Comparison of ENCODE assay signal across 8 cellular contexts in genomic region chr13:60431108-60431700, GRCh38. TPM values are rescaled to one million over a fixed set of nuclear protein-coding genes. Genes with fewer than 3 reads are reported as not detected.
DNase-seq lines count a peak whose midpoint lies in the region; ATAC-seq, FAIRE-seq and TF ChIP-seq lines count a peak whose summit lies in the region.

No MANE protein-coding gene starts in this region.

- DNase-seq in activated CD4-positive, alpha-beta T cell treated with anti-CD3 and anti-CD28 coated beads, Interleukin-2, amount 10 ng/mL, durations not matched to agents 7 days and 5 days: peak; percentile 20
- no peak for DNase-seq in activated CD4-positive, alpha-beta T cell treated with anti-CD3 and anti-CD28 coated beads for 1 hour
- DNase-seq in Jurkat, Clone E6-1 (ENCODE audit: low read depth, low spot score): peak; percentile 71
- DNase-seq in Peyer's patch (no peak), H1 (ENCODE audit: low read depth in 1 of 2, low spot score in 2 of 2) (no peak), mesothelial cell of epicardium (ENCODE audit: low spot score in 2 of 2, unreplicated experiment in 2 of 2) (no peak), cortex of kidney (lab: John Stamatoyannopoulos, UW) (no peak)

- no peak overlapping the region for H3K23ac ChIP-seq in H1 (ENCODE audit: insufficient read length)

- peak; percentile 72 for FAIRE-seq in H1 (lab: Jason Lieb, UNC)

- no peaks in the 10 kb centered on the region for H3K9me3 Mint-ChIP-seq in activated CD4-positive, alpha-beta T cell treated with anti-CD3 and anti-CD28 coated beads, Interleukin-2, amount 10 ng/mL, durations not matched to agents 7 days and 5 days
- H3K9me3 Mint-ChIP-seq in mesothelial cell of epicardium: peaks cover 14% of the 10 kb centered on the region

- H2BK20ac ChIP-seq in H1 (ENCODE audit: low read length): no peak overlapping the region

- peaks cover 22% of the 10 kb centered on the region for H3K4me1 Mint-ChIP-seq in activated CD4-positive, alpha-beta T cell treated with anti-CD3 and anti-CD28 coated beads, Interleukin-2, amount 10 ng/mL, durations not matched to agents 7 days and 5 days
- peaks cover 8% of the 10 kb centered on the region for H3K4me1 Mint-ChIP-seq in mesothelial cell of epicardium

- TF ChIP-seq POLR2A in Peyer's patch (IDR thresholded peaks at IDR 0.05): no peak
- no peak for TF ChIP-seq POLR2A in H1 (IDR thresholded peaks at IDR 0.05; ENCODE audit: control extremely low read depth in 1 of 2, low read depth in 2 of 2, low read length in 2 of 2)

- CTCF ChIA-PET in activated CD4-positive, alpha-beta T cell treated with anti-CD3 and anti-CD28 coated beads, Interleukin-2, amount 10 ng/mL, durations not matched to agents 7 days and 5 days (lab: Charles Lee): interaction anchor here (0.7 to 1.0 kb wide), 2 partner anchors 34 to 1040 kb away, joined by 3 to 4 read pairs; partner anchors contain the start of gene TDRD3
- CTCF ChIA-PET in H1 (lab: Charles Lee; ENCODE audit: partially characterized antibody): interaction anchor here (0.7 to 1.2 kb wide), 6 partner anchors 22 to 469 kb away, joined by 3 to 5 read pairs (median 3); no protein-coding TSS in a partner anchor

- no peak overlapping the region for H4K91ac ChIP-seq in H1 (replicated peaks; ENCODE audit: insufficient read length, low read length)

- no peak overlapping the region for H3K9ac ChIP-seq in H1 (replicated peaks in 1 of 4; ENCODE audit: extremely low read depth in 1 of 4, low read depth in 3 of 4, low read length in 3 of 4)

- H3K4me1 ChIP-seq in Peyer's patch: no peaks in the 10 kb centered on the region
- H3K4me1 ChIP-seq in H1 (replicated peaks in 1 of 4; ENCODE audit: control insufficient read depth in 3 of 4, insufficient read depth in 4 of 4, low read length in 3 of 4): no peaks in the 10 kb centered on the region

- H3K27me3 Mint-ChIP-seq in activated CD4-positive, alpha-beta T cell treated with anti-CD3 and anti-CD28 coated beads, Interleukin-2, amount 10 ng/mL, durations not matched to agents 7 days and 5 days: no peaks in the 10 kb centered on the region
- H3K27me3 Mint-ChIP-seq in mesothelial cell of epicardium (ENCODE audit: low read depth): no peaks in the 10 kb centered on the region

- no peaks in the 10 kb centered on the region for H3K9me3 ChIP-seq in Peyer's patch
- 0 out of 4 replicates have a peak, but pooled peaks cover 0 to 3% of the 10 kb centered on the region in 2 experiments for H3K9me3 ChIP-seq in H1 (ENCODE audit: insufficient read depth in 2 of 2, low read depth in 1 of 2, low read length in 1 of 2)

- POLR2A ChIA-PET in activated CD4-positive, alpha-beta T cell treated with anti-CD3 and anti-CD28 coated beads, Interleukin-2, amount 10 ng/mL, durations not matched to agents 7 days and 5 days (lab: Charles Lee): interaction anchor here (0.6 kb wide), 1 partner anchor 171 kb away, joined by 4 read pairs; no protein-coding TSS in a partner anchor
- POLR2A ChIA-PET in H1 (lab: Charles Lee; ENCODE audit: partially characterized antibody): no interaction called here

- H2BK12ac ChIP-seq in H1 (ENCODE audit: low read depth, low read length): no peak overlapping the region

- no peak overlapping the region for H3K4me3 Mint-ChIP-seq in activated CD4-positive, alpha-beta T cell treated with anti-CD3 and anti-CD28 coated beads, Interleukin-2, amount 10 ng/mL, durations not matched to agents 7 days and 5 days
- H3K4me3 Mint-ChIP-seq in mesothelial cell of epicardium: no peak overlapping the region

- no peak for TF ChIP-seq EP300 in H1 (IDR thresholded peaks at IDR 0.05; ENCODE audit: borderline replicate concordance in 1 of 2, low read depth in 2 of 2, low read length in 2 of 2)

- H3K79me2 ChIP-seq in H1 (ENCODE audit: control insufficient read depth in 1 of 2, insufficient read depth in 2 of 2, low read length in 2 of 2): no peaks in the 10 kb centered on the region

- no peaks in the 10 kb centered on the region for H3K79me1 ChIP-seq in H1 (ENCODE audit: low read depth, low read length)

- H2BK5ac ChIP-seq in H1 (ENCODE audit: low read depth, low read length): no peak overlapping the region

- no peak overlapping the region for H2AFZ ChIP-seq in H1 (ENCODE audit: low read length)

- H3K14ac ChIP-seq in H1 (ENCODE audit: insufficient read length): no peak overlapping the region

- H4K20me1 ChIP-seq in H1 (replicated peaks in 1 of 2; ENCODE audit: control insufficient read depth in 1 of 2, insufficient read depth in 2 of 2, low read length in 2 of 2): no peaks in the 10 kb centered on the region

- no peaks in the 10 kb centered on the region for H3K23me2 ChIP-seq in H1 (ENCODE audit: low read depth, low read length)

- H3K56ac ChIP-seq in H1 (replicated peaks; ENCODE audit: insufficient read length, low read depth, low read length): no peak overlapping the region

- no peak overlapping the region for H2BK120ac ChIP-seq in H1 (replicated peaks; ENCODE audit: low read depth, low read length)

- H3K4ac ChIP-seq in H1 (replicated peaks; ENCODE audit: insufficient read length, low read depth, low read length): no peak overlapping the region

- no peaks in the 10 kb centered on the region for H3K36me3 Mint-ChIP-seq in activated CD4-positive, alpha-beta T cell treated with anti-CD3 and anti-CD28 coated beads, Interleukin-2, amount 10 ng/mL, durations not matched to agents 7 days and 5 days (ENCODE audit: low read depth)
- H3K36me3 Mint-ChIP-seq in mesothelial cell of epicardium: peaks cover 16% of the 10 kb centered on the region

- TF ChIP-seq RAD21 in H1 (IDR thresholded peaks at IDR 0.05 in 1 of 2, conservative IDR thresholded peaks at IDR 0.05 in 1 of 2; ENCODE audit: low read depth in 2 of 2, low read length in 2 of 2): peak; percentile 84 to 90

- no peak overlapping the region for H3K4me2 ChIP-seq in H1 (ENCODE audit: insufficient read depth in 1 of 2, low read depth in 2 of 2, low read length in 2 of 2)

- no peak overlapping the region for H3K18ac ChIP-seq in H1 (ENCODE audit: extremely low read depth, low read length)

- ATAC-seq in GM21825 (IDR thresholded peaks at IDR 0.05; ENCODE audit: unreplicated experiment): peak; percentile 72

- H3K36me3 ChIP-seq in Peyer's patch (no peaks in the 10 kb centered on the region), H1 (ENCODE audit: control insufficient read depth in 2 of 4, insufficient read depth in 4 of 4, low read length in 3 of 4) (no peaks in the 10 kb centered on the region)

- no peak overlapping the region for H4K5ac ChIP-seq in H1 (ENCODE audit: insufficient read length, low read depth, low read length)

- H3K27ac Mint-ChIP-seq in activated CD4-positive, alpha-beta T cell treated with anti-CD3 and anti-CD28 coated beads, Interleukin-2, amount 10 ng/mL, durations not matched to agents 7 days and 5 days: no peak overlapping the region
- H3K27ac Mint-ChIP-seq in mesothelial cell of epicardium: no peak overlapping the region

- no peak overlapping the region for H2BK15ac ChIP-seq in H1 (ENCODE audit: low read length)

- no peak overlapping the region for H3K4me3 ChIP-seq in Jurkat, Clone E6-1 (ENCODE audit: low read length)
- H3K4me3 ChIP-seq in Peyer's patch: no peak overlapping the region
- H3K4me3 ChIP-seq in H1 (ENCODE audit: extremely low read depth in 1 of 4, insufficient read depth in 2 of 4, low read depth in 3 of 4, low read length in 4 of 4): no peak overlapping the region

- no peaks in the 10 kb centered on the region for H3K27me3 ChIP-seq in Peyer's patch
- H3K27me3 ChIP-seq in H1 (replicated peaks in 1 of 4; ENCODE audit: control insufficient read depth in 3 of 4, extremely low read depth in 1 of 4, insufficient read depth in 3 of 4, low read length in 3 of 4): no peaks in the 10 kb centered on the region

- TF ChIP-seq CTCF in Peyer's patch (IDR thresholded peaks at IDR 0.05) (peak; percentile 51 to 99 (median 96)), H1 (IDR thresholded peaks at IDR 0.05; ENCODE audit: control extremely low read depth in 1 of 3, insufficient read depth in 1 of 3, low read depth in 1 of 3, low read length in 3 of 3) (peak in 2 of 3 experiments; percentile 47 to 67; a peak in 2 of 4 replicates), mesothelial cell of epicardium (IDR thresholded peaks at IDR 0.05; ENCODE audit: unreplicated experiment) (peak; percentile 82)

- no peak overlapping the region for H3K27ac ChIP-seq in Peyer's patch
- H3K27ac ChIP-seq in H1 (ENCODE audit: low read depth, low read length): no peak overlapping the region

- H2AK5ac ChIP-seq in H1 (ENCODE audit: low read depth, low read length): no peak overlapping the region

- H4K8ac ChIP-seq in H1 (ENCODE audit: extremely low read depth, insufficient read depth, low read length): no peak overlapping the region

TF ChIP-seq in H1, 55 proteins besides CTCF, POLR2A, EP300 and RAD21 (continues in another document):
- TF ChIP-seq CREB1 (IDR thresholded peaks at IDR 0.05) (no peak), CTBP2 (IDR thresholded peaks at IDR 0.05; ENCODE audit: borderline replicate concordance, insufficient read depth, insufficient read length, low read length) (no peak), RNF2 (IDR thresholded peaks at IDR 0.05; ENCODE audit: borderline replicate concordance, low read depth, low read length, missing control alignments, poor library complexity, severe bottlenecking) (no peak), CHD1 (IDR thresholded peaks at IDR 0.05; ENCODE audit: low read depth, low read length) (no peak), NRF1 (IDR thresholded peaks at IDR 0.05; ENCODE audit: low read depth, low read length) (no peak), ATF3 (IDR thresholded peaks at IDR 0.05; ENCODE audit: insufficient read depth, low read depth, low read length) (no peak)

RNA-seq across cellular contexts. Expression of gene TDRD3, which starts 34.2 kb away (rescaled TPM):
- 10 to 100 TPM; 22.5 to 25.3 TPM for total RNA-seq in activated CD4-positive, alpha-beta T cell treated with anti-CD3 and anti-CD28 coated beads, Interleukin-2, amount 10 ng/mL, durations not matched to agents 7 days and 5 days
- 16.2 TPM for polyA plus RNA-seq in Jurkat, Clone E6-1 (2012; ENCODE audit: insufficient read depth, insufficient read length)
- total RNA-seq in Peyer's patch (10 to 100 TPM; 18.4 to 29.9 (median 20.9) TPM), mesothelial cell of epicardium (47.6 to 50.8 TPM (median 50.6 TPM) in 3 replicates)
- 14.7 TPM in 2 replicates for total RNA-seq in H1 (2021; fragmentation: NEBNext Ultra II Directional; extraction: Animal tissue kit (Norgen Biotek cat#: 25700))
- polyA plus RNA-seq in H1 (2011; rRNA removed): 1.4 and 2.5 TPM in 2 replicates
- 4.4 TPM for polyA plus RNA-seq in H1 (2011; cell fraction: cytosol; rRNA removed)
- 2.8 TPM for polyA plus RNA-seq in H1 (2011; cell fraction: nucleus; rRNA removed)
- 6.8 to 10.5 TPM (median 8.2 TPM) in 4 replicates for polyA plus RNA-seq in H1 (2012, experiment 1 of 2)
- 1.1 TPM for polyA plus RNA-seq in H1 (2012, experiment 2 of 2)
- 10.1 TPM for polyA plus RNA-seq in H1 (2013, experiment 1 of 2)
- polyA plus RNA-seq in H1 (2013, experiment 2 of 2): 9.6 TPM
- polyA minus RNA-seq in H1 (2011; rRNA and poly(A)+ RNA removed): 9.2 and 14.7 TPM in 2 replicates
- 5.8 TPM for polyA minus RNA-seq in H1 (2011; cell fraction: cytosol; rRNA and poly(A)+ RNA removed)
- polyA minus RNA-seq in H1 (2011; cell fraction: nucleus; rRNA and poly(A)+ RNA removed): 24.6 TPM

Comparison
In these comparisons a context has a peak if more than half of its experiments do, and no peak if none do; other contexts are left out.
1. DNase-seq: peak in activated CD4-positive, alpha-beta T cell treated with anti-CD3 and anti-CD28 coated beads, Interleukin-2, amount 10 ng/mL, durations not matched to agents 7 days and 5 days (single experiment) and Jurkat, Clone E6-1 (single experiment); none in activated CD4-positive, alpha-beta T cell treated with anti-CD3 and anti-CD28 coated beads for 1 hour (single experiment), Peyer's patch (0 of 3), H1 (0 of 2), mesothelial cell of epicardium (0 of 2) and cortex of kidney (single experiment).
2. Peak in every context shown above with its lines, with median percentiles within 50 percentile points of each other: CTCF ChIP-seq.